In genomic region chr10:71423268-71423667, GRCh38 we compare ENCODE assay signal across 24 cellular contexts. TPM values are rescaled to one million over a fixed set of nuclear protein-coding genes. Genes with fewer than 3 reads are reported as not detected.
A peak's percentile ranks its signal among the peaks of the same experiment; 100 is the strongest.
DNase-seq lines count a peak whose midpoint lies in the region; TF ChIP-seq lines count a peak whose summit lies in the region.
"Had no signal": no experiment of that assay in that cellular context is flagged by ENCODE, and none has a peak within 500 bp of the region (broad histone marks: within the 10 kb centered on the region; RNA-seq: fewer than 3 reads in every experiment).

No MANE protein-coding gene starts in this region.

- intact Hi-C loops in posterior vena cava (cut with DNase I), result no loop called here

- no peaks in the 10 kb centered on the region for H3K9me3 Mint-ChIP-seq in endodermal cell
- H3K9me3 Mint-ChIP-seq: H9 had no signal

- no peak overlapping the region for H3K4me3 ChIP-seq in endodermal cell (ENCODE audit: low read length)
- H3K4me3 ChIP-seq: GM23248 had no signal

- H3K27ac ChIP-seq in endodermal cell (ENCODE audit: low read depth, low read length), result no peak overlapping the region
- H3K27ac ChIP-seq: C4-2B, GM23248, KMS-11, RWPE1 had no signal

- H3K27me3 Mint-ChIP-seq in endodermal cell (ENCODE audit: insufficient read depth), result peaks cover 5% of the 10 kb centered on the region

- H3K27ac Mint-ChIP-seq in endodermal cell, result no peak overlapping the region
- H3K27ac Mint-ChIP-seq: CD8-positive, alpha-beta memory T cell; H9 had no signal

- no peaks in the 10 kb centered on the region for H3K27me3 ChIP-seq in endodermal cell (ENCODE audit: control insufficient read depth, insufficient read depth, low read length, poor library complexity, severe bottlenecking)

- TF ChIP-seq CTCF in endodermal cell (conservative IDR thresholded peaks at IDR 0.05) (no peak), GM10266 (IDR thresholded peaks at IDR 0.05; ENCODE audit: control insufficient read depth, insufficient read depth, low read depth, missing control alignments) (no peak)

- H3K4me1 Mint-ChIP-seq in endodermal cell, result no peaks in the 10 kb centered on the region
- H3K4me1 Mint-ChIP-seq: CD8-positive, alpha-beta memory T cell had no signal

- H3K9me3 ChIP-seq in endodermal cell (ENCODE audit: control insufficient read depth, low read length), result peaks cover 2% of the 10 kb centered on the region

- no peak overlapping the region for H3K4me3 Mint-ChIP-seq in endodermal cell
- H3K4me3 Mint-ChIP-seq: CD8-positive, alpha-beta memory T cell; H9 had no signal

- no peaks in the 10 kb centered on the region for H3K36me3 Mint-ChIP-seq in endodermal cell (ENCODE audit: low read depth)

- H3K9ac ChIP-seq in endodermal cell (ENCODE audit: extremely low read depth, low read length, poor library complexity, severe bottlenecking), result no peak overlapping the region
- H3K9ac ChIP-seq: GM23248, KMS-11 had no signal

- no peaks in the 10 kb centered on the region for H3K36me3 ChIP-seq in endodermal cell (ENCODE audit: control insufficient read depth, insufficient read depth, low read length)

- no peaks in the 10 kb centered on the region for H3K4me1 ChIP-seq in endodermal cell (ENCODE audit: control insufficient read depth, insufficient read depth, low read length)

- DNase-seq in NCI-H69 (lab: John Stamatoyannopoulos, UW) (peak; percentile 7), endodermal cell (peak; percentile 27), posterior vena cava (ENCODE audit: low spot score) (peak; percentile 58), GM10266 (ENCODE audit: extremely low spot score) (no peak), amniotic stem cell (lab: John Stamatoyannopoulos, UW) (no peak), NCI-H524 (lab: John Stamatoyannopoulos, UW) (no peak), medulla oblongata (ENCODE audit: extremely low spot score) (no peak)
- DNase-seq: AML-193; Calu3; CD8-positive, alpha-beta memory T cell; GM23248; H9; IMR-90; NCI-H1092 treated with DMSO at 0.1 percent for 48 hours; NCI-H1436 treated with DMSO at 0.1 percent for 48 hours; NCI-H2029; NCI-H2227 treated with DMSO at 0.1 percent for 48 hours; NCI-H510A; NCI-H774; NK-92 treated with Interleukin-12 subunit alpha and Interleukin-12 subunit beta, amount 100 ng/mL, for 24 hours; SHP77 treated with DMSO at 0.1 percent for 48 hours had no signal

RNA-seq across cellular contexts. Expression of gene CDH23, which starts 26.5 kb away (rescaled TPM):
- 1 to 10 TPM; 2.1 to 4.2 TPM for total RNA-seq in endodermal cell
- polyA plus RNA-seq in endodermal cell (2013, experiment 1 of 2), result 9.2 TPM
- 10.8 TPM for polyA plus RNA-seq in endodermal cell (2013, experiment 2 of 2)
- 10 to 100 TPM; 24.5 to 43.0 TPM for total RNA-seq in posterior vena cava
- total RNA-seq: GM23248 had no signal

Comparison
In these comparisons a context has a peak if more than half of its experiments do, and no peak if none do; other contexts are left out.
1. DNase-seq: peak in NCI-H69 (single experiment), endodermal cell (single experiment) and posterior vena cava (single experiment); none in GM10266 (single experiment), amniotic stem cell (single experiment), NCI-H524 (0 of 2) and medulla oblongata (single experiment).
2. RNA of gene CDH23, which starts 26.5 kb away (total RNA-seq): 24.5 to 43.0 TPM in posterior vena cava; 2.1 to 4.2 TPM in endodermal cell; every median in the first group is over 4 times any median in the second.